Comparison of ENCODE assay signal across 1 cellular context in genomic region chr20:3811421-3812258, GRCh38.
TF ChIP-seq lines count a peak whose summit lies in the region.

No MANE protein-coding gene starts in this region.

TF ChIP-seq in HepG2, 621 proteins besides CTCF, POLR2A, EP300 and RAD21 (continued from another document and continues in another):
- TF ChIP-seq BATF2 (CRISPR knock-in tag; IDR thresholded peaks at IDR 0.05) (peak; percentile 98), HOXA5 (CRISPR knock-in tag; IDR thresholded peaks at IDR 0.05) (peak; percentile 98), USF2 (IDR thresholded peaks at IDR 0.05; ENCODE audit: low read depth, low read length) (peak; percentile 66; the same call in 1 of the 2 replicates), USF2 (CRISPR knock-in tag; IDR thresholded peaks at IDR 0.05; ENCODE audit: borderline replicate concordance) (peak; percentile 72), ZNF614 (CRISPR knock-in tag; IDR thresholded peaks at IDR 0.05; ENCODE audit: borderline replicate concordance) (peak; percentile 91; the same call in 1 of the 2 replicates), ZNF543 (CRISPR knock-in tag; IDR thresholded peaks at IDR 0.05) (peak; percentile 95), NFE2L2 (IDR thresholded peaks at IDR 0.05; ENCODE audit: low read length) (no peak), ZNF773 (CRISPR knock-in tag; IDR thresholded peaks at IDR 0.05; ENCODE audit: borderline replicate concordance) (0 out of 2 replicates have a peak, but pooled peaks have one; percentile 64), GPBP1L1 (CRISPR knock-in tag; IDR thresholded peaks at IDR 0.05) (no peak), ZGPAT (CRISPR knock-in tag; IDR thresholded peaks at IDR 0.05) (peak; percentile 99), SKI (IDR thresholded peaks at IDR 0.05; ENCODE audit: partially characterized antibody) (peak; percentile 32), ZBTB39 (CRISPR knock-in tag; IDR thresholded peaks at IDR 0.05) (no peak), SATB2 (CRISPR knock-in tag; IDR thresholded peaks at IDR 0.05) (peak; percentile 98), HDAC1 (CRISPR knock-in tag; IDR thresholded peaks at IDR 0.05) (peak; percentile 95), GATAD1 (CRISPR knock-in tag; IDR thresholded peaks at IDR 0.05) (peak; percentile 82), FOXK1 (CRISPR knock-in tag; IDR thresholded peaks at IDR 0.05; ENCODE audit: borderline replicate concordance, low read depth) (peak; percentile 81; the same call in 1 of the 2 replicates), PCBP1 (IDR thresholded peaks at IDR 0.05; ENCODE audit: borderline replicate concordance, low read depth, low read length) (peak; percentile 86; the same call in 1 of the 2 replicates), ZNF770 (CRISPR knock-in tag; IDR thresholded peaks at IDR 0.05) (peak; percentile 94), FOSL2 (CRISPR knock-in tag; IDR thresholded peaks at IDR 0.05) (peak; percentile 99), PBX3 (CRISPR knock-in tag; IDR thresholded peaks at IDR 0.05; ENCODE audit: borderline replicate concordance) (0 out of 2 replicates have a peak, but pooled peaks have one; percentile 68), ZBTB2 (CRISPR knock-in tag; IDR thresholded peaks at IDR 0.05; ENCODE audit: low read depth) (peak; percentile 63; the same call in 1 of the 2 replicates), ZNF768 (CRISPR knock-in tag; IDR thresholded peaks at IDR 0.05) (peak; percentile 89), ZBTB10 (CRISPR knock-in tag; IDR thresholded peaks at IDR 0.05; ENCODE audit: borderline replicate concordance) (peak; percentile 95; the same call in 1 of the 2 replicates), DNMT1 (CRISPR knock-in tag; IDR thresholded peaks at IDR 0.05) (0 out of 2 replicates have a peak, but pooled peaks have one; percentile 15), STAG1 (CRISPR knock-in tag; IDR thresholded peaks at IDR 0.05) (peak; percentile 22; the same call in 1 of the 2 replicates), TBX2 (CRISPR knock-in tag; IDR thresholded peaks at IDR 0.05; ENCODE audit: borderline replicate concordance) (peak; percentile 88; the same call in 1 of the 2 replicates), ZNF720 (CRISPR knock-in tag; IDR thresholded peaks at IDR 0.05) (no peak), ARID5B (CRISPR knock-in tag; IDR thresholded peaks at IDR 0.05) (peak; percentile 97), GABPB1 (CRISPR knock-in tag; IDR thresholded peaks at IDR 0.05) (peak; percentile 91), ZNF414 (CRISPR knock-in tag; IDR thresholded peaks at IDR 0.05) (peak; percentile 64), ISL2 (CRISPR knock-in tag; IDR thresholded peaks at IDR 0.05) (peak; percentile 85)
